In the genomic region with DNA sequence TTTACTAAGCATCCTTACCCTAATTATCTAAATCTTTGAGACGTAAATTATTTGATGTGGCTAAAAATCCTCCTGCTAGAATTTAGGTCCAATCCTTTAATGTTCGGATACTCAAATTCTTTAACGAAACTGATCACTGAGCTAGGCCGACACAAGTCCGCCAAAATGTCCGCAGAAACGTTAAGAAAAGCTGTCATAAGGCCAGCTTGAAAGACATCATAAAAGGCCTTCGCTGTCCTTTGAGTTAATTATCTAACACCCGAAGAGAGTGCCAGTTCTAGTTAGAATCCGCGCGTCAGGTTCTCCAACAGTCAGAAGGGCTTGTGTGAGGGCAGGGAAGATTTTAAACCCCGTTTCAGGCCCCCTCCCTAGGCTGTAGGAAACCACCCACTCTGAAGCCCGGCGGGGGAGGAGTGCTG, we compare ENCODE assay signal across 8 cellular contexts. TPM values are rescaled to one million over a fixed set of nuclear protein-coding genes. Genes with fewer than 3 reads are reported as not detected.
A peak's percentile ranks its signal among the peaks of the same experiment; 100 is the strongest.
DNase-seq lines count a peak whose midpoint lies in the region; ATAC-seq, FAIRE-seq and TF ChIP-seq lines count a peak whose summit lies in the region.

No MANE protein-coding gene starts in this region.

- no peak for DNase-seq in AG04449 (ENCODE audit: low read depth, low spot score)
- peak in 1 of 2 experiments; percentile 70 for DNase-seq in HAP-1 (ENCODE audit: low spot score in 2 of 2)
- peak; percentile 98 for DNase-seq in adipocyte (ENCODE audit: low read depth)
- DNase-seq in kidney, result no peak
- DNase-seq in NCI-H345 treated with DMSO at 0.1 percent for 48 hours (lab: John Stamatoyannopoulos, UW; ENCODE audit: unreplicated experiment), result no peak
- no peak for DNase-seq in NCI-H510A treated with DMSO at 0.1 percent for 48 hours (lab: John Stamatoyannopoulos, UW)

- TF ChIP-seq CTCF in AG04449 (IDR thresholded peaks at IDR 0.05; ENCODE audit: insufficient read depth, low read length, missing control alignments) (no peak), kidney (IDR thresholded peaks at IDR 0.05; ENCODE audit: borderline replicate concordance, extremely low read depth, insufficient read depth) (no peak)

- H3K4me3 ChIP-seq in AG04449 (ENCODE audit: low read depth, low read length), result peak overlapping the region; percentile 88
- peak overlapping the region; percentile 99 for H3K4me3 ChIP-seq in HAP-1
- peak overlapping the region; percentile 93 for H3K4me3 ChIP-seq in adipocyte (ENCODE audit: low read length)
- peak overlapping the region; percentile 63 to 67 for H3K4me3 ChIP-seq in kidney (ENCODE audit: low read length in 2 of 2)

- ATAC-seq in HG03354 (IDR thresholded peaks at IDR 0.05; ENCODE audit: poor library complexity, severe bottlenecking, unreplicated experiment), result no peak

- H3K36me3 ChIP-seq in HAP-1 (replicated peaks), result peaks cover 7% of the 10 kb centered on the region; the same call in 1 of the 2 replicates
- no peaks in the 10 kb centered on the region for H3K36me3 ChIP-seq in adipocyte (ENCODE audit: control insufficient read depth, insufficient read depth, low read length, severe bottlenecking)
- no peaks in the 10 kb centered on the region for H3K36me3 ChIP-seq in kidney (ENCODE audit: control insufficient read depth in 1 of 2, insufficient read depth in 2 of 2, low read length in 2 of 2)

- in situ Hi-C loops in HAP-1 (cut with MboI; ENCODE audit: low sequenced_read_pairs), result loop anchor here (10.0 kb wide), 1 partner anchor 94 kb away; no protein-coding TSS in a partner anchor

- FAIRE-seq in kidney (lab: Jason Lieb, UNC), result no peak

- POLR2A ChIA-PET in AG04449 (lab: Yijun Ruan, JAX), result interaction anchor here (0.7 to 2.5 kb wide), 11 partner anchors 23 to 464 kb away, joined by 3 to 9 read pairs (median 3); partner anchors contain the start of genes DHX40, PRR11, PTRH2 and SKA2

- H3K4me1 ChIP-seq in HAP-1 (peaks cover 34% of the 10 kb centered on the region), adipocyte (ENCODE audit: control insufficient read depth, insufficient read depth, low read length) (peaks cover 30% of the 10 kb centered on the region), kidney (ENCODE audit: control insufficient read depth in 1 of 2, insufficient read depth in 1 of 2, low read depth in 1 of 2, low read length in 2 of 2) (peaks cover 8 to 35% of the 10 kb centered on the region in 2 donors)

- intact Hi-C loops in kidney (cut with DNase I), result no loop called here

- H3K27me3 ChIP-seq in HAP-1 (ENCODE audit: low read depth) (no peaks in the 10 kb centered on the region), adipocyte (replicated peaks; ENCODE audit: control insufficient read depth, insufficient read depth, low read length) (no peaks in the 10 kb centered on the region)

- H3K9me3 ChIP-seq in HAP-1 (no peaks in the 10 kb centered on the region), adipocyte (ENCODE audit: control insufficient read depth, low read length) (no peaks in the 10 kb centered on the region), kidney (ENCODE audit: control insufficient read depth in 1 of 2, low read length in 2 of 2) (no peaks in the 10 kb centered on the region)

- H3K27ac ChIP-seq in kidney (ENCODE audit: low read depth in 2 of 2, low read length in 2 of 2) (peak overlapping the region; percentile 99), temporal lobe (ENCODE audit: low read depth, low read length) (peak overlapping the region; percentile 95)

- CTCF ChIA-PET in AG04449 (lab: Yijun Ruan, JAX), result no interaction called here

- peak overlapping the region; percentile 100 for H3K9ac ChIP-seq in adipocyte (ENCODE audit: low read length)
- peak overlapping the region; percentile 69 to 72 for H3K9ac ChIP-seq in kidney (ENCODE audit: low read length in 2 of 2)

RNA-seq across cellular contexts. Expression of gene CLTC, which starts 0.8 kb away (rescaled TPM):
- total RNA-seq in kidney (259 TPM), temporal lobe (319 TPM)
- 213 TPM for polyA plus RNA-seq in kidney (ENCODE audit: insufficient read depth, low read depth, low replicate concordance)

RNA-seq across cellular contexts. Expression of gene DHX40, which starts 53.5 kb away (rescaled TPM):
- total RNA-seq in kidney, result 41.4 TPM
- 23.8 TPM for polyA plus RNA-seq in kidney (ENCODE audit: insufficient read depth, low read depth, low replicate concordance)
- 74.3 TPM for total RNA-seq in temporal lobe
